ENCODE assay signal across 16 cellular contexts in genomic region chr19:6861683-6862286, GRCh38. TPM values are rescaled to one million over a fixed set of nuclear protein-coding genes. Genes with fewer than 3 reads are reported as not detected.
DNase-seq lines count a peak whose midpoint lies in the region; ATAC-seq, FAIRE-seq and TF ChIP-seq lines count a peak whose summit lies in the region.
"Had no signal": no experiment of that assay in that cellular context is flagged by ENCODE, and none has a peak within 500 bp of the region (broad histone marks: within the 10 kb centered on the region; RNA-seq: fewer than 3 reads in every experiment).

No MANE protein-coding gene starts in this region.

- H3K4me1 Mint-ChIP-seq in CD4-positive, alpha-beta T cell (ENCODE audit: low read depth) = peaks cover 24% of the 10 kb centered on the region
- peaks cover 7% of the 10 kb centered on the region for H3K4me1 Mint-ChIP-seq in activated T-helper 17 cell treated with anti-CD3 and anti-CD28 coated beads, Interleukin-2, amount 50 U/mL, for 72 hours
- peaks cover 10% of the 10 kb centered on the region for H3K4me1 Mint-ChIP-seq in memory B cell
- peaks cover 12% of the 10 kb centered on the region for H3K4me1 Mint-ChIP-seq in Calu3 (ENCODE audit: low read depth, unreplicated experiment)
- H3K4me1 Mint-ChIP-seq: nephron progenitor cell had no signal

- no peaks in the 10 kb centered on the region for H3K9me3 ChIP-seq in CD4-positive, alpha-beta T cell (ENCODE audit: control insufficient read depth, low read length)
- H3K9me3 ChIP-seq: BLaER1 treated with 17β-estradiol and CSF1 and Interleukin-3, amounts not matched to agents 10 nM and 100 nM; left ventricle myocardium inferior; sigmoid colon; SK-N-SH; vagina had no signal

- intact Hi-C loops in CD4-positive, alpha-beta T cell (cut with DNase I, micrococcal nuclease) = loop anchor here (1.0 to 10.0 kb wide), 6 partner anchors 59 to 814 kb away; partner anchors contain the start of genes CLPP (in 1 of the 2) and CRB3 (in 1 of the 2)
- intact Hi-C loops in Calu3 (cut with micrococcal nuclease; ENCODE audit: unreplicated experiment) = loop anchor here (2.0 kb wide), 2 partner anchors 61 to 229 kb away; no protein-coding TSS in a partner anchor

- no TSS peak for BruUV-seq in Calu3 (replicated peaks; lab: Mats Ljungman, UMichigan)

- no peak for DNase-seq in CD4-positive, alpha-beta T cell
- DNase-seq in GM10248 (ENCODE audit: extremely low spot score) (peak; percentile 8), memory B cell (ENCODE audit: low spot score in 2 of 2) (no peak), Calu3 (no peak), GM19239 (ENCODE audit: insufficient read length, low spot score) (no peak)
- DNase-seq: EL; hippocampal formation; left ventricle myocardium inferior; nephron progenitor cell; sigmoid colon; SK-N-SH; stimulated activated CD4-positive, alpha-beta T cell treated with anti-CD3 and anti-CD28 coated beads, Interleukin-4, amount 100 ng/mL, for 4 hours had no signal

- no peaks in the 10 kb centered on the region for H3K27me3 ChIP-seq in CD4-positive, alpha-beta T cell (ENCODE audit: control insufficient read depth, insufficient read depth, low read length)
- H3K27me3 ChIP-seq: BLaER1 treated with 17β-estradiol and CSF1 and Interleukin-3, amounts not matched to agents 10 nM and 100 nM; vagina had no signal

- H3K27ac ChIP-seq in CD4-positive, alpha-beta T cell (ENCODE audit: low read depth, low read length) = peak overlapping the region; percentile 39
- H3K27ac ChIP-seq: left ventricle myocardium inferior, sigmoid colon, vagina had no signal

- H3K4me3 Mint-ChIP-seq in CD4-positive, alpha-beta T cell = peak overlapping the region; percentile 66
- H3K4me3 Mint-ChIP-seq in activated T-helper 17 cell treated with anti-CD3 and anti-CD28 coated beads, Interleukin-2, amount 50 U/mL, for 72 hours = peak overlapping the region; percentile 83
- H3K4me3 Mint-ChIP-seq in memory B cell (no peak overlapping the region), Calu3 (ENCODE audit: low read depth, unreplicated experiment) (no peak overlapping the region)
- H3K4me3 Mint-ChIP-seq: nephron progenitor cell had no signal

- TF ChIP-seq CTCF in CD4-positive, alpha-beta T cell (IDR thresholded peaks at IDR 0.05) = no peak
- TF ChIP-seq CTCF in GM10248 (IDR thresholded peaks at IDR 0.05; ENCODE audit: control extremely low read depth, extremely low read depth, low read depth, missing control alignments) = no peak
- no peak for TF ChIP-seq CTCF in Calu3 (IDR thresholded peaks at IDR 0.05; ENCODE audit: unreplicated experiment)

- ATAC-seq in CD4-positive, alpha-beta T cell (ENCODE audit: poor library complexity) = no peak
- no peak for ATAC-seq in activated T-helper 17 cell treated with anti-CD3 and anti-CD28 coated beads, Interleukin-2, amount 50 U/mL, for 72 hours (replicated peaks)
- no peak for ATAC-seq in memory B cell (ENCODE audit: low read depth)
- ATAC-seq in HG03139 (IDR thresholded peaks at IDR 0.05; ENCODE audit: unreplicated experiment) = no peak

- H3K27me3 Mint-ChIP-seq in CD4-positive, alpha-beta T cell = no peaks in the 10 kb centered on the region
- H3K27me3 Mint-ChIP-seq in activated T-helper 17 cell treated with anti-CD3 and anti-CD28 coated beads, Interleukin-2, amount 50 U/mL, for 72 hours = no peaks in the 10 kb centered on the region
- H3K27me3 Mint-ChIP-seq in memory B cell (peaks cover 6% of the 10 kb centered on the region), Calu3 (ENCODE audit: unreplicated experiment) (peaks cover 16% of the 10 kb centered on the region)

- peaks cover 10% of the 10 kb centered on the region for H3K36me3 Mint-ChIP-seq in CD4-positive, alpha-beta T cell (ENCODE audit: low read depth)
- H3K36me3 Mint-ChIP-seq in activated T-helper 17 cell treated with anti-CD3 and anti-CD28 coated beads, Interleukin-2, amount 50 U/mL, for 72 hours (ENCODE audit: low read depth) = peaks cover 9% of the 10 kb centered on the region
- H3K36me3 Mint-ChIP-seq in memory B cell = peaks cover 5% of the 10 kb centered on the region
- H3K36me3 Mint-ChIP-seq in Calu3 (ENCODE audit: insufficient read depth, unreplicated experiment) = peaks cover 13% of the 10 kb centered on the region

- CTCF ChIA-PET in CD4-positive, alpha-beta T cell (lab: Charles Lee) = interaction anchor here (0.6 to 3.7 kb wide), 7 partner anchors 29 to 230 kb away, joined by 3 to 45 read pairs (median 3); partner anchors contain the start of genes GPR108, TRIP10 and VAV1
- CTCF ChIA-PET in GM10248 (lab: Yijun Ruan, JAX) = interaction anchor here (0.6 to 10.3 kb wide), 17 partner anchors 8 to 735 kb away, joined by 3 to 124 read pairs (median 5); partner anchors contain the start of genes GPR108 and VAV1
- CTCF ChIA-PET in Calu3 (lab: Charles Lee) = interaction anchor here (0.8 to 3.7 kb wide), 2 partner anchors 94 to 124 kb away, joined by 3 to 46 read pairs; partner anchors contain the start of gene GPR108

- POLR2A ChIA-PET in CD4-positive, alpha-beta T cell (lab: Charles Lee) = interaction anchor here (1.0 to 2.2 kb wide), 3 partner anchors 89 to 124 kb away, joined by 3 to 44 read pairs (median 5); partner anchors contain the start of genes GPR108 and VAV1
- POLR2A ChIA-PET in GM10248 (lab: Yijun Ruan, JAX) = no interaction called here

- no peak for FAIRE-seq in GM19239 (lab: Jason Lieb, UNC)

- H3K27ac Mint-ChIP-seq in CD4-positive, alpha-beta T cell = peak overlapping the region; percentile 82
- H3K27ac Mint-ChIP-seq in activated T-helper 17 cell treated with anti-CD3 and anti-CD28 coated beads, Interleukin-2, amount 50 U/mL, for 72 hours = peak overlapping the region; percentile 50
- H3K27ac Mint-ChIP-seq in memory B cell (peak overlapping the region; percentile 92), Calu3 (ENCODE audit: unreplicated experiment) (no peak overlapping the region)
- H3K27ac Mint-ChIP-seq: nephron progenitor cell had no signal

- no peaks in the 10 kb centered on the region for H3K9me3 Mint-ChIP-seq in CD4-positive, alpha-beta T cell
- H3K9me3 Mint-ChIP-seq in activated T-helper 17 cell treated with anti-CD3 and anti-CD28 coated beads, Interleukin-2, amount 50 U/mL, for 72 hours = no peaks in the 10 kb centered on the region
- H3K9me3 Mint-ChIP-seq in memory B cell = no peaks in the 10 kb centered on the region
- H3K9me3 Mint-ChIP-seq in Calu3 (ENCODE audit: low read depth, unreplicated experiment) = no peaks in the 10 kb centered on the region

RNA-seq across cellular contexts. Expression of gene ADGRE1, which starts 25.6 kb away (rescaled TPM):
- total RNA-seq in CD4-positive, alpha-beta T cell = 1 to 10 TPM; 5.4 to 6.0 TPM
- 10 to 100 TPM in 1 of 2 donors, 1 to 10 TPM in 1; 6.9 to 10.6 TPM for total RNA-seq in activated T-helper 17 cell treated with anti-CD3 and anti-CD28 coated beads, Interleukin-2, amount 50 U/mL, for 72 hours
- total RNA-seq in Calu3 (2022) = not detected in 2 replicates
- total RNA-seq: left ventricle myocardium inferior, vagina had no signal

Comparison
In these comparisons a context has a peak if more than half of its experiments do, and no peak if none do; other contexts are left out.
1. H3K4me3 Mint-ChIP-seq: peak in CD4-positive, alpha-beta T cell (single experiment) and activated T-helper 17 cell treated with anti-CD3 and anti-CD28 coated beads, Interleukin-2, amount 50 U/mL, for 72 hours (single experiment); none in memory B cell (single experiment) and Calu3 (single experiment).